ENCODE assay signal across 19 cellular contexts in genomic region chr19:31346184-31346583, GRCh38. TPM values are rescaled to one million over a fixed set of nuclear protein-coding genes. Genes with fewer than 3 reads are reported as not detected.
A peak's percentile ranks its signal among the peaks of the same experiment; 100 is the strongest.
DNase-seq lines count a peak whose midpoint lies in the region; ATAC-seq and TF ChIP-seq lines count a peak whose summit lies in the region.
"Had no signal": no experiment of that assay in that cellular context is flagged by ENCODE, and none has a peak within 500 bp of the region (broad histone marks: within the 10 kb centered on the region; RNA-seq: fewer than 3 reads in every experiment).

No MANE protein-coding gene starts in this region.

- no peak overlapping the region for H3K4me3 ChIP-seq in hepatocyte
- H3K4me3 ChIP-seq in stomach smooth muscle (ENCODE audit: low read length in 2 of 2), result no peak overlapping the region
- H3K4me3 ChIP-seq in CD8-positive, alpha-beta memory T cell (ENCODE audit: low read length), result no peak overlapping the region
- H3K4me3 ChIP-seq: Peyer's patch had no signal

- no peak for TF ChIP-seq CTCF in CD4-positive, alpha-beta T cell (IDR thresholded peaks at IDR 0.05)
- TF ChIP-seq CTCF in brain (conservative IDR thresholded peaks at IDR 0.05), result no peak
- TF ChIP-seq CTCF in hepatocyte (IDR thresholded peaks at IDR 0.05; ENCODE audit: poor library complexity), result no peak

- 80% methylated on average over 6 of the region's 6 CpGs for WGBS in hepatocyte (ENCODE audit: low lambda C conversion rate, missing lambda C conversion rate)

- H3K9me3 ChIP-seq in CD4-positive, alpha-beta T cell (ENCODE audit: control insufficient read depth, low read length), result no peaks in the 10 kb centered on the region
- no peaks in the 10 kb centered on the region for H3K9me3 ChIP-seq in hepatocyte (ENCODE audit: low read depth)
- no peaks in the 10 kb centered on the region for H3K9me3 ChIP-seq in stomach smooth muscle (ENCODE audit: control insufficient read depth in 2 of 2, low read length in 2 of 2)
- H3K9me3 ChIP-seq in CD8-positive, alpha-beta memory T cell (ENCODE audit: low read length), result no peaks in the 10 kb centered on the region
- H3K9me3 ChIP-seq: BE2C, Peyer's patch had no signal

- H3K27me3 Mint-ChIP-seq in CD4-positive, alpha-beta T cell, result peaks cover 50% of the 10 kb centered on the region
- H3K27me3 Mint-ChIP-seq in brain, result peaks cover 35% of the 10 kb centered on the region
- peaks cover 45 to 68% of the 10 kb centered on the region in 2 donors for H3K27me3 Mint-ChIP-seq in CD8-positive, alpha-beta memory T cell

- intact Hi-C loops in CD4-positive, alpha-beta T cell (cut with DNase I, micrococcal nuclease), result loop anchor here in 1 of 2 experiments (10.0 kb wide), 1 partner anchor 999 kb away; the partner anchor contains the start of gene ZNF507

- H3K4me1 ChIP-seq in hepatocyte (ENCODE audit: insufficient read depth), result peaks cover under 1% of the 10 kb centered on the region
- H3K4me1 ChIP-seq in stomach smooth muscle (ENCODE audit: control insufficient read depth, insufficient read depth, low read length), result peaks cover 27% of the 10 kb centered on the region
- peaks cover 18% of the 10 kb centered on the region for H3K4me1 ChIP-seq in CD8-positive, alpha-beta memory T cell (ENCODE audit: insufficient read depth, low read length)

- no peaks in the 10 kb centered on the region for H3K36me3 ChIP-seq in hepatocyte (replicated peaks; ENCODE audit: insufficient read depth, low read depth)
- H3K36me3 ChIP-seq in stomach smooth muscle (ENCODE audit: control insufficient read depth in 2 of 2, insufficient read depth in 2 of 2, low read length in 2 of 2), result no peaks in the 10 kb centered on the region
- H3K36me3 ChIP-seq in CD8-positive, alpha-beta memory T cell (ENCODE audit: insufficient read depth, low read length), result no peaks in the 10 kb centered on the region
- H3K36me3 ChIP-seq: BE2C, Peyer's patch had no signal

- peak overlapping the region; percentile 99 for H3K4me2 ChIP-seq in hepatocyte

- H3K4me3 Mint-ChIP-seq in CD4-positive, alpha-beta T cell, result peak overlapping the region; percentile 11
- peak overlapping the region; percentile 18 to 93 (median 61) for H3K4me3 Mint-ChIP-seq in brain
- H3K4me3 Mint-ChIP-seq in CD8-positive, alpha-beta memory T cell, result peak overlapping the region in 1 of 7 donors; percentile 70

- no peak for ATAC-seq in CD4-positive, alpha-beta T cell (ENCODE audit: poor library complexity)
- no peak for ATAC-seq in HG02840 (IDR thresholded peaks at IDR 0.05; ENCODE audit: low FRiP score, unreplicated experiment)
- no peak for ATAC-seq in GM18511 (IDR thresholded peaks at IDR 0.05; ENCODE audit: unreplicated experiment)
- no peak for ATAC-seq in GM18870 (IDR thresholded peaks at IDR 0.05; ENCODE audit: unreplicated experiment)
- ATAC-seq: HCT116 had no signal

- no peak overlapping the region for H3K27ac Mint-ChIP-seq in CD4-positive, alpha-beta T cell
- peak overlapping the region in 2 of 5 experiments; percentile 33 to 91 for H3K27ac Mint-ChIP-seq in brain
- no peak overlapping the region for H3K27ac Mint-ChIP-seq in CD8-positive, alpha-beta memory T cell

- no peaks in the 10 kb centered on the region for H3K9me3 Mint-ChIP-seq in CD4-positive, alpha-beta T cell
- H3K9me3 Mint-ChIP-seq in brain, result no peaks in the 10 kb centered on the region
- H3K9me3 Mint-ChIP-seq in CD8-positive, alpha-beta memory T cell, result no peaks in the 10 kb centered on the region

- H4K20me1 ChIP-seq in hepatocyte (ENCODE audit: insufficient read depth, poor library complexity, severe bottlenecking), result no peaks in the 10 kb centered on the region

- H2AFZ ChIP-seq in hepatocyte, result no peak overlapping the region

- no peaks in the 10 kb centered on the region for H3K9me2 ChIP-seq in hepatocyte (replicated peaks; ENCODE audit: insufficient read depth)

- H3K4me1 Mint-ChIP-seq in CD4-positive, alpha-beta T cell (ENCODE audit: low read depth), result peaks cover 20% of the 10 kb centered on the region
- peaks cover 63% of the 10 kb centered on the region for H3K4me1 Mint-ChIP-seq in brain
- H3K4me1 Mint-ChIP-seq in CD8-positive, alpha-beta memory T cell, result peaks cover 15 to 20% (median 16%) of the 10 kb centered on the region in 3 donors

- CTCF ChIA-PET in CD4-positive, alpha-beta T cell (lab: Charles Lee), result no interaction called here
- CTCF ChIA-PET in CD8-positive, alpha-beta memory T cell (lab: Charles Lee), result interaction anchor here (1.3 to 1.8 kb wide), 3 partner anchors 8 to 292 kb away, joined by 3 to 5 read pairs (median 4); no protein-coding TSS in a partner anchor

- H3K27ac ChIP-seq in CD4-positive, alpha-beta T cell (ENCODE audit: low read depth, low read length), result no peak overlapping the region
- H3K27ac ChIP-seq in hepatocyte, result no peak overlapping the region
- H3K27ac ChIP-seq in stomach smooth muscle (ENCODE audit: low read length), result peak overlapping the region; percentile 31
- no peak overlapping the region for H3K27ac ChIP-seq in CD8-positive, alpha-beta memory T cell (ENCODE audit: low read depth, low read length)
- H3K27ac ChIP-seq: Peyer's patch had no signal

- no peak for DNase-seq in CD4-positive, alpha-beta T cell
- no peak for DNase-seq in hepatocyte (ENCODE audit: low spot score)
- DNase-seq in CD8-positive, alpha-beta memory T cell, result no peak
- DNase-seq: BE2C, COR-L47, Kasumi-1, NCI-H1417, NCI-H187, NCI-H446, NCI-H526, Peyer's patch had no signal

- POLR2A ChIA-PET in CD4-positive, alpha-beta T cell (lab: Charles Lee), result no interaction called here
- POLR2A ChIA-PET in CD8-positive, alpha-beta memory T cell (lab: Charles Lee), result no interaction called here

- peaks cover 52% of the 10 kb centered on the region for H3K27me3 ChIP-seq in CD4-positive, alpha-beta T cell (ENCODE audit: control insufficient read depth, insufficient read depth, low read length)
- H3K27me3 ChIP-seq in hepatocyte, result peaks cover 51% of the 10 kb centered on the region
- H3K27me3 ChIP-seq in stomach smooth muscle (ENCODE audit: control insufficient read depth in 1 of 2, insufficient read depth in 2 of 2, low read length in 2 of 2), result no peaks in the 10 kb centered on the region
- peaks cover 50% of the 10 kb centered on the region for H3K27me3 ChIP-seq in CD8-positive, alpha-beta memory T cell (ENCODE audit: insufficient read depth, low read length, poor library complexity, severe bottlenecking)

- peaks cover 4% of the 10 kb centered on the region for H3K36me3 Mint-ChIP-seq in CD4-positive, alpha-beta T cell (ENCODE audit: low read depth)
- no peaks in the 10 kb centered on the region for H3K36me3 Mint-ChIP-seq in brain
- H3K36me3 Mint-ChIP-seq in CD8-positive, alpha-beta memory T cell, result peaks cover 0 to 2% (median 0%) of the 10 kb centered on the region in 3 donors

- no peak overlapping the region for H3K9ac ChIP-seq in stomach smooth muscle (ENCODE audit: low read length in 2 of 2)

- H3K79me2 ChIP-seq in hepatocyte, result peaks cover 71% of the 10 kb centered on the region

RNA-seq across cellular contexts. Expression of gene TSHZ3, which starts 3.1 kb away (rescaled TPM):
- total RNA-seq in CD4-positive, alpha-beta T cell, result under 1 TPM; 0.38 to 0.61 TPM
- polyA plus RNA-seq in brain (ENCODE audit: insufficient read depth, low read depth, low replicate concordance) (17.6 TPM), hepatocyte (5.3 and 5.7 TPM in 2 replicates)
- total RNA-seq in hepatocyte, result 4.9 and 5.7 TPM in 2 replicates
- under 1 TPM; 0.35 to 0.38 TPM for total RNA-seq in CD8-positive, alpha-beta memory T cell
- polyA plus RNA-seq in CD8-positive, alpha-beta memory T cell, result 1.1 TPM
- total RNA-seq: MCF 10A, OCI-LY7 had no signal
